Comparison of ENCODE assay signal across 1 cellular context in genomic region chr3:66796343-66796742, GRCh38.
TF ChIP-seq lines count a peak whose summit lies in the region.

No MANE protein-coding gene starts in this region.

TF ChIP-seq in SK-N-SH, 30 proteins besides CTCF, POLR2A, EP300 and RAD21 (continued from another document):
- TF ChIP-seq, protein P1, sequence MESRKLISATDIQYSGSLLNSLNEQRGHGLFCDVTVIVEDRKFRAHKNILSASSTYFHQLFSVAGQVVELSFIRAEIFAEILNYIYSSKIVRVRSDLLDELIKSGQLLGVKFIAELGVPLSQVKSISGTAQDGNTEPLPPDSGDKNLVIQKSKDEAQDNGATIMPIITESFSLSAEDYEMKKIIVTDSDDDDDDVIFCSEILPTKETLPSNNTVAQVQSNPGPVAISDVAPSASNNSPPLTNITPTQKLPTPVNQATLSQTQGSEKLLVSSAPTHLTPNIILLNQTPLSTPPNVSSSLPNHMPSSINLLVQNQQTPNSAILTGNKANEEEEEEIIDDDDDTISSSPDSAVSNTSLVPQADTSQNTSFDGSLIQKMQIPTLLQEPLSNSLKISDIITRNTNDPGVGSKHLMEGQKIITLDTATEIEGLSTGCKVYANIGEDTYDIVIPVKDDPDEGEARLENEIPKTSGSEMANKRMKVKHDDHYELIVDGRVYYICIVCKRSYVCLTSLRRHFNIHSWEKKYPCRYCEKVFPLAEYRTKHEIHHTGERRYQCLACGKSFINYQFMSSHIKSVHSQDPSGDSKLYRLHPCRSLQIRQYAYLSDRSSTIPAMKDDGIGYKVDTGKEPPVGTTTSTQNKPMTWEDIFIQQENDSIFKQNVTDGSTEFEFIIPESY (IDR thresholded peaks at IDR 0.05; ENCODE audit: borderline replicate concordance, low read depth) = no peak
- TF ChIP-seq GATA2 (CRISPR knock-in tag; IDR thresholded peaks at IDR 0.05) (no peak), POLR2AphosphoS5 (IDR thresholded peaks at IDR 0.05; ENCODE audit: low read depth, low read length) (no peak), FOXJ3 (CRISPR knock-in tag; IDR thresholded peaks at IDR 0.05) (no peak)
- TF ChIP-seq, protein P2, sequence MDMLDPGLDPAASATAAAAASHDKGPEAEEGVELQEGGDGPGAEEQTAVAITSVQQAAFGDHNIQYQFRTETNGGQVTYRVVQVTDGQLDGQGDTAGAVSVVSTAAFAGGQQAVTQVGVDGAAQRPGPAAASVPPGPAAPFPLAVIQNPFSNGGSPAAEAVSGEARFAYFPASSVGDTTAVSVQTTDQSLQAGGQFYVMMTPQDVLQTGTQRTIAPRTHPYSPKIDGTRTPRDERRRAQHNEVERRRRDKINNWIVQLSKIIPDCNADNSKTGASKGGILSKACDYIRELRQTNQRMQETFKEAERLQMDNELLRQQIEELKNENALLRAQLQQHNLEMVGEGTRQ (IDR thresholded peaks at IDR 0.05; ENCODE audit: borderline replicate concordance, low read depth, low read length) = no peak
